ENCODE assay signal across 30 cellular contexts in genomic region chr16:84975066-84975465, GRCh38.
"Had no signal": no experiment of that assay in that cellular context is flagged by ENCODE, and none has a peak within 500 bp of the region (broad histone marks: within the 10 kb centered on the region; RNA-seq: fewer than 3 reads in every experiment).

No MANE protein-coding gene starts in this region.

- DNase-seq: activated CD4-positive, alpha-beta memory T cell treated with anti-CD3 and anti-CD28 coated beads, Interleukin-2, amount 10 ng/mL, durations not matched to agents 7 days and 5 days; activated CD4-positive, alpha-beta T cell treated with anti-CD3 and anti-CD28 coated beads for 36 hours; activated CD4-positive, alpha-beta T cell treated with anti-CD3 and anti-CD28 coated beads, Interleukin-2, amount 10 ng/mL, durations not matched to agents 7 days and 5 days; activated CD4-positive, alpha-beta T cell treated with anti-CD3 and anti-CD28 coated beads, Interleukin-2, amount 50 U/mL, for 4 hours; activated CD4-positive, CD25-positive, alpha-beta regulatory T cell; activated CD4-positive, CD25-positive, alpha-beta regulatory T cell treated with anti-CD3 and anti-CD28 coated beads, Interleukin-2, amount 50 U/mL, for 72 hours; activated effector memory CD4-positive, alpha-beta T cell treated with anti-CD3 and anti-CD28 coated beads, Interleukin-2, amount 50 U/mL, for 16 hours; activated naive CD4-positive, alpha-beta T cell treated with anti-CD3 and anti-CD28 coated beads for 36 hours; activated naive CD8-positive, alpha-beta T cell treated with anti-CD3 and anti-CD28 coated beads for 36 hours; activated naive CD8-positive, alpha-beta T cell treated with anti-CD3 and anti-CD28 coated beads, Interleukin-2, amount 50 U/mL, for 24 hours; activated T-cell treated with anti-CD3 and anti-CD28 coated beads, Interleukin-2, amount 50 U/mL, for 48 hours; adrenal gland; amygdala; aorta; body of pancreas; caudate nucleus; cortex of kidney; dermis blood vessel endothelial cell; effector CD4-positive, alpha-beta T cell; effector memory CD8-positive, alpha-beta T cell; erythroblast; foreskin keratinocyte; gastrocnemius medialis; glutamatergic neuron; T-helper 2 cell had no signal

- H3K4me3 Mint-ChIP-seq: activated CD4-positive, alpha-beta memory T cell treated with anti-CD3 and anti-CD28 coated beads, Interleukin-2, amount 10 ng/mL, durations not matched to agents 7 days and 5 days; activated CD4-positive, alpha-beta T cell treated with anti-CD3 and anti-CD28 coated beads for 36 hours; activated CD4-positive, alpha-beta T cell treated with anti-CD3 and anti-CD28 coated beads, Interleukin-2, amount 10 ng/mL, durations not matched to agents 7 days and 5 days; activated naive CD4-positive, alpha-beta T cell treated with anti-CD3 and anti-CD28 coated beads for 36 hours; activated naive CD4-positive, alpha-beta T cell treated with anti-CD3 and anti-CD28 coated beads, Interleukin-2, amount 50 U/mL, for 24 hours; activated naive CD8-positive, alpha-beta T cell treated with anti-CD3 and anti-CD28 coated beads for 36 hours; activated naive CD8-positive, alpha-beta T cell treated with anti-CD3 and anti-CD28 coated beads, Interleukin-2, amount 50 U/mL, for 24 hours; activated T-helper 1 cell treated with anti-CD3 and anti-CD28 coated beads, Interleukin-12 subunit alpha, Interleukin-12 subunit beta, Interleukin-2, Interleukin-4 antibody, amounts not matched to agents 30 ng/mL and 10 ng/mL and 1 ng/mL, durations not matched to agents 14 hours and 24 hours and 36 hours; effector memory CD8-positive, alpha-beta T cell had no signal

- H3K4me1 Mint-ChIP-seq: activated naive CD8-positive, alpha-beta T cell treated with anti-CD3 and anti-CD28 coated beads for 36 hours had no signal

- H3K9me3 ChIP-seq: adrenal gland, body of pancreas, esophagus muscularis mucosa, gastrocnemius medialis had no signal

- H3K27me3 ChIP-seq: adrenal gland, body of pancreas, esophagus muscularis mucosa, foreskin keratinocyte, gastrocnemius medialis had no signal

- ATAC-seq: activated CD4-positive, alpha-beta T cell treated with anti-CD3 and anti-CD28 coated beads for 36 hours; activated naive CD8-positive, alpha-beta T cell treated with anti-CD3 and anti-CD28 coated beads, Interleukin-2, amount 50 U/mL, for 24 hours; body of pancreas; effector memory CD8-positive, alpha-beta T cell; foreskin keratinocyte; gastrocnemius medialis had no signal

- FAIRE-seq: colon had no signal

- H3K27ac ChIP-seq: adrenal gland, body of pancreas, foreskin keratinocyte had no signal

- H3K9me3 Mint-ChIP-seq: activated CD4-positive, alpha-beta memory T cell treated with anti-CD3 and anti-CD28 coated beads, Interleukin-2, amount 10 ng/mL, durations not matched to agents 7 days and 5 days; activated CD4-positive, alpha-beta T cell treated with anti-CD3 and anti-CD28 coated beads, Interleukin-2, amount 10 ng/mL, durations not matched to agents 7 days and 5 days; activated naive CD4-positive, alpha-beta T cell treated with anti-CD3 and anti-CD28 coated beads for 36 hours; activated naive CD4-positive, alpha-beta T cell treated with anti-CD3 and anti-CD28 coated beads, Interleukin-2, amount 50 U/mL, for 24 hours; activated naive CD8-positive, alpha-beta T cell treated with anti-CD3 and anti-CD28 coated beads for 36 hours; activated naive CD8-positive, alpha-beta T cell treated with anti-CD3 and anti-CD28 coated beads, Interleukin-2, amount 50 U/mL, for 24 hours; activated T-helper 1 cell treated with anti-CD3 and anti-CD28 coated beads, Interleukin-12 subunit alpha, Interleukin-12 subunit beta, Interleukin-2, Interleukin-4 antibody, amounts not matched to agents 30 ng/mL and 10 ng/mL and 1 ng/mL, durations not matched to agents 14 hours and 24 hours and 36 hours; activated T-helper 2 cell treated with anti-CD3 and anti-CD28 coated beads, Interferon-gamma antibody, Interleukin-2, Interleukin-4, amounts not matched to agents 10 μg/mL and 5 μg/mL and 100 μg/mL, durations not matched to agents 14 hours and 24 hours and 36 hours; effector memory CD8-positive, alpha-beta T cell had no signal

- H3K27ac Mint-ChIP-seq: activated CD4-positive, alpha-beta memory T cell treated with anti-CD3 and anti-CD28 coated beads, Interleukin-2, amount 10 ng/mL, durations not matched to agents 7 days and 5 days; activated CD4-positive, alpha-beta T cell treated with anti-CD3 and anti-CD28 coated beads for 36 hours; activated CD4-positive, alpha-beta T cell treated with anti-CD3 and anti-CD28 coated beads, Interleukin-2, amount 10 ng/mL, durations not matched to agents 7 days and 5 days; activated naive CD4-positive, alpha-beta T cell treated with anti-CD3 and anti-CD28 coated beads for 36 hours; activated naive CD4-positive, alpha-beta T cell treated with anti-CD3 and anti-CD28 coated beads, Interleukin-2, amount 50 U/mL, for 24 hours; activated naive CD8-positive, alpha-beta T cell treated with anti-CD3 and anti-CD28 coated beads for 36 hours; activated naive CD8-positive, alpha-beta T cell treated with anti-CD3 and anti-CD28 coated beads, Interleukin-2, amount 50 U/mL, for 24 hours; activated T-helper 1 cell treated with anti-CD3 and anti-CD28 coated beads, Interleukin-12 subunit alpha, Interleukin-12 subunit beta, Interleukin-2, Interleukin-4 antibody, amounts not matched to agents 30 ng/mL and 10 ng/mL and 1 ng/mL, durations not matched to agents 14 hours and 24 hours and 36 hours; activated T-helper 2 cell treated with anti-CD3 and anti-CD28 coated beads, Interferon-gamma antibody, Interleukin-2, Interleukin-4, amounts not matched to agents 10 μg/mL and 5 μg/mL and 100 μg/mL, durations not matched to agents 14 hours and 24 hours and 36 hours had no signal

- H3K4me3 ChIP-seq: adrenal gland, body of pancreas, esophagus muscularis mucosa, gastrocnemius medialis had no signal

- H3K27me3 Mint-ChIP-seq: activated CD4-positive, alpha-beta T cell treated with anti-CD3 and anti-CD28 coated beads for 36 hours; activated CD4-positive, alpha-beta T cell treated with anti-CD3 and anti-CD28 coated beads, Interleukin-2, amount 10 ng/mL, durations not matched to agents 7 days and 5 days; activated naive CD4-positive, alpha-beta T cell treated with anti-CD3 and anti-CD28 coated beads, Interleukin-2, amount 50 U/mL, for 24 hours; activated naive CD8-positive, alpha-beta T cell treated with anti-CD3 and anti-CD28 coated beads for 36 hours; activated naive CD8-positive, alpha-beta T cell treated with anti-CD3 and anti-CD28 coated beads, Interleukin-2, amount 50 U/mL, for 24 hours; effector memory CD8-positive, alpha-beta T cell had no signal
